ENCODE assay signal across 3 cellular contexts in genomic region chr17:82511642-82512041, GRCh38.
TF ChIP-seq lines count a peak whose summit lies in the region.

No MANE protein-coding gene starts in this region.

TF ChIP-seq in HEK293, 187 proteins besides CTCF, POLR2A, EP300 and RAD21:
- TF ChIP-seq ZNF121 (tag by site-specific recombination; IDR thresholded peaks at IDR 0.05): peak; percentile 82

TF ChIP-seq in WTC11, 78 proteins besides CTCF, POLR2A, EP300 and RAD21:
- 0 out of 2 replicates have a peak, but pooled peaks have one; percentile 10 for TF ChIP-seq ZNF121 (CRISPR knock-in tag; IDR thresholded peaks at IDR 0.05)

TF ChIP-seq in HepG2, 621 proteins besides CTCF, POLR2A, EP300 and RAD21:
- TF ChIP-seq ZNF121 (CRISPR knock-in tag; IDR thresholded peaks at IDR 0.05): peak; percentile 97
TF ChIP-seq in HepG2: peak in this region for 1; not testable (repeated sequence) for 620.
